Comparison of ENCODE assay signal across 23 cellular contexts in genomic region chr2:36706021-36706328, GRCh38. TPM values are rescaled to one million over a fixed set of nuclear protein-coding genes. Genes with fewer than 3 reads are reported as not detected.
DNase-seq lines count a peak whose midpoint lies in the region; ATAC-seq and TF ChIP-seq lines count a peak whose summit lies in the region.
"Had no signal": no experiment of that assay in that cellular context is flagged by ENCODE, and none has a peak within 500 bp of the region (broad histone marks: within the 10 kb centered on the region; RNA-seq: fewer than 3 reads in every experiment).

No MANE protein-coding gene starts in this region.

- no peak overlapping the region for H3K4me3 Mint-ChIP-seq in activated T-cell treated with anti-CD3 and anti-CD28 coated beads, Interleukin-2, amount 50 U/mL, for 4 hours
- H3K4me3 Mint-ChIP-seq in effector memory CD8-positive, alpha-beta T cell = no peak overlapping the region
- H3K4me3 Mint-ChIP-seq: activated CD4-positive, alpha-beta T cell treated with anti-CD3 and anti-CD28 coated beads for 36 hours; type B pancreatic cell had no signal

- CTCF ChIA-PET in Panc1 (lab: Charles Lee) = interaction anchor here (0.6 kb wide), 1 partner anchor 9 kb away, joined by 3 read pairs; no protein-coding TSS in a partner anchor

- H3K27me3 Mint-ChIP-seq in activated T-cell treated with anti-CD3 and anti-CD28 coated beads, Interleukin-2, amount 50 U/mL, for 4 hours (ENCODE audit: low read depth) = peaks cover 13% of the 10 kb centered on the region
- peaks cover 45 to 65% of the 10 kb centered on the region in 2 donors for H3K27me3 Mint-ChIP-seq in effector memory CD8-positive, alpha-beta T cell

- H3K36me3 ChIP-seq in GM23248 (ENCODE audit: low read depth) = no peaks in the 10 kb centered on the region
- H3K36me3 ChIP-seq in Panc1 (ENCODE audit: control insufficient read depth, insufficient read depth, low read length) = no peaks in the 10 kb centered on the region
- H3K36me3 ChIP-seq in right atrium auricular region = no peaks in the 10 kb centered on the region
- no peaks in the 10 kb centered on the region for H3K36me3 ChIP-seq in skeletal muscle satellite cell (ENCODE audit: insufficient read depth, low read length)
- H3K36me3 ChIP-seq: HAP-1 had no signal

- H3K9me2 ChIP-seq in GM23248 (ENCODE audit: insufficient read depth) = no peaks in the 10 kb centered on the region

- no peak overlapping the region for H3K27ac Mint-ChIP-seq in effector memory CD8-positive, alpha-beta T cell
- H3K27ac Mint-ChIP-seq: activated CD4-positive, alpha-beta T cell treated with anti-CD3 and anti-CD28 coated beads for 36 hours; type B pancreatic cell had no signal

- peaks cover 35% of the 10 kb centered on the region for H3F3A ChIP-seq in GM23248 (ENCODE audit: insufficient read depth)

- H3K9ac ChIP-seq in GM23248 (0 out of 2 replicates have a peak overlapping the region, but pooled peaks have one; percentile 21), skeletal muscle satellite cell (ENCODE audit: low read depth, low read length) (no peak overlapping the region)

- no peak overlapping the region for H3K4me3 ChIP-seq in GM23248
- H3K4me3 ChIP-seq in Panc1 (ENCODE audit: low read depth in 2 of 2, low read length in 2 of 2) = no peak overlapping the region
- H3K4me3 ChIP-seq in right atrium auricular region = no peak overlapping the region
- no peak overlapping the region for H3K4me3 ChIP-seq in skeletal muscle satellite cell (ENCODE audit: low read length)
- H3K4me3 ChIP-seq: HAP-1 had no signal

- H3K79me2 ChIP-seq in GM23248 (ENCODE audit: insufficient read depth) = no peaks in the 10 kb centered on the region

- H3K9me3 Mint-ChIP-seq in activated T-cell treated with anti-CD3 and anti-CD28 coated beads, Interleukin-2, amount 50 U/mL, for 4 hours = peaks cover 1% of the 10 kb centered on the region
- peaks cover 3 to 4% of the 10 kb centered on the region in 2 donors for H3K9me3 Mint-ChIP-seq in effector memory CD8-positive, alpha-beta T cell

- intact Hi-C loops in Panc1 (cut with micrococcal nuclease; ENCODE audit: unreplicated experiment) = no loop called here

- no peaks in the 10 kb centered on the region for H3K36me3 Mint-ChIP-seq in activated T-cell treated with anti-CD3 and anti-CD28 coated beads, Interleukin-2, amount 50 U/mL, for 4 hours (ENCODE audit: insufficient read depth)
- no peaks in the 10 kb centered on the region for H3K36me3 Mint-ChIP-seq in effector memory CD8-positive, alpha-beta T cell (ENCODE audit: insufficient read depth)

- peak overlapping the region; percentile 86 for H2AFZ ChIP-seq in GM23248

- peaks cover 32% of the 10 kb centered on the region for H3K4me1 ChIP-seq in GM23248 (ENCODE audit: insufficient read depth)
- peaks cover 16% of the 10 kb centered on the region for H3K4me1 ChIP-seq in Panc1 (ENCODE audit: control insufficient read depth, insufficient read depth, low read length)
- peaks cover 0 to 17% of the 10 kb centered on the region in 2 donors for H3K4me1 ChIP-seq in right atrium auricular region
- peaks cover 35% of the 10 kb centered on the region for H3K4me1 ChIP-seq in skeletal muscle satellite cell (ENCODE audit: control insufficient read depth, insufficient read depth, low read length)

- BruUV-seq in Panc1 (replicated peaks; lab: Mats Ljungman, UMichigan) = no TSS peak

- in situ Hi-C loops in GM23248 (cut with MboI) = no loop called here
- in situ Hi-C loops in Panc1 (cut with HindIII; ENCODE audit: low pct_unique_long_range_greater_than_20kb, low sequenced_read_pairs) = no loop called here

- POLR2A ChIA-PET in Panc1 (lab: Charles Lee) = interaction anchor here (1.0 kb wide), 1 partner anchor 296 kb away, joined by 3 read pairs; no protein-coding TSS in a partner anchor

- no peaks in the 10 kb centered on the region for H3K27me3 ChIP-seq in GM23248 (replicated peaks; ENCODE audit: insufficient read depth)
- H3K27me3 ChIP-seq in Panc1 (ENCODE audit: control insufficient read depth, insufficient read depth, low read length) = no peaks in the 10 kb centered on the region
- no peaks in the 10 kb centered on the region for H3K27me3 ChIP-seq in right atrium auricular region
- H3K27me3 ChIP-seq in skeletal muscle satellite cell (ENCODE audit: control insufficient read depth, insufficient read depth, low read length) = no peaks in the 10 kb centered on the region

- WGBS in GM23248 (ENCODE audit: low coverage in 1 of 2, low lambda C conversion rate in 2 of 2, missing lambda C conversion rate in 2 of 2), 2 experiments = 47 to 51% methylated on average over 2 of the region's 2 CpGs

- no peaks in the 10 kb centered on the region for H3K4me1 Mint-ChIP-seq in activated T-cell treated with anti-CD3 and anti-CD28 coated beads, Interleukin-2, amount 50 U/mL, for 4 hours (ENCODE audit: low read depth)
- no peaks in the 10 kb centered on the region for H3K4me1 Mint-ChIP-seq in effector memory CD8-positive, alpha-beta T cell (ENCODE audit: low read depth in 2 of 2)
- H3K4me1 Mint-ChIP-seq: activated CD4-positive, alpha-beta T cell treated with anti-CD3 and anti-CD28 coated beads for 36 hours had no signal

- H3K9me3 ChIP-seq in GM23248 (ENCODE audit: low read depth) (no peaks in the 10 kb centered on the region), Panc1 (ENCODE audit: control insufficient read depth, insufficient read depth, low read depth, low read length) (peaks cover 7% of the 10 kb centered on the region; the same call in 1 of the 2 replicates), right atrium auricular region (peaks cover 0 to 5% of the 10 kb centered on the region in 2 donors), skeletal muscle satellite cell (replicated peaks; ENCODE audit: low read length) (no peaks in the 10 kb centered on the region)

- H4K20me1 ChIP-seq in GM23248 (ENCODE audit: insufficient read depth) = no peaks in the 10 kb centered on the region

- ATAC-seq in Panc1 (no peak), GM18519 (IDR thresholded peaks at IDR 0.05; ENCODE audit: low FRiP score, unreplicated experiment) (no peak)
- ATAC-seq in activated T-cell treated with anti-CD3 and anti-CD28 coated beads, Interleukin-2, amount 50 U/mL, for 4 hours = no peak
- no peak for ATAC-seq in effector memory CD8-positive, alpha-beta T cell (replicated peaks)
- ATAC-seq: activated CD4-positive, alpha-beta T cell treated with anti-CD3 and anti-CD28 coated beads for 36 hours; esophagus mucosa had no signal

- peak overlapping the region; percentile 84 for H3K4me2 ChIP-seq in GM23248 (ENCODE audit: unreplicated experiment)
- H3K4me2 ChIP-seq in skeletal muscle satellite cell (ENCODE audit: low read length) = peak overlapping the region; percentile 55

- H3K27ac ChIP-seq in GM23248 = peak overlapping the region; percentile 78; the same call in 1 of the 2 replicates
- H3K27ac ChIP-seq in Panc1 (ENCODE audit: low read length) = peak overlapping the region; percentile 41; the same call in 1 of the 2 replicates
- peak overlapping the region; percentile 46 to 48 for H3K27ac ChIP-seq in right atrium auricular region

- peak; percentile 20 for DNase-seq in GM23248
- no peak for DNase-seq in Panc1 (ENCODE audit: low read depth, low spot score)
- no peak for DNase-seq in right atrium auricular region (ENCODE audit: low spot score)
- DNase-seq in NCI-H2196 (lab: John Stamatoyannopoulos, UW; ENCODE audit: unreplicated experiment) = no peak
- DNase-seq in activated T-cell treated with anti-CD3 and anti-CD28 coated beads, Interleukin-2, amount 50 U/mL, for 4 hours = no peak
- no peak for DNase-seq in effector memory CD8-positive, alpha-beta T cell
- DNase-seq: activated CD4-positive, alpha-beta T cell treated with anti-CD3 and anti-CD28 coated beads for 36 hours; activated gamma-delta T cell treated with Interleukin-2 at 50 U/mL for 16 hours; Calu3; central memory CD4-positive, alpha-beta T cell; islet precursor cell; NCI-H1048; NCI-H2081; NCI-H510A treated with DMSO at 0.1 percent for 48 hours; stimulated activated CD4-positive, alpha-beta T cell treated with anti-CD3 and anti-CD28 coated beads, Interleukin-15, amount 100 ng/mL, for 24 hours; stimulated activated naive CD4-positive, alpha-beta T cell had no signal

- TF ChIP-seq CTCF in Panc1 (IDR thresholded peaks at IDR 0.05) = no peak
- no peak for TF ChIP-seq CTCF in right atrium auricular region (IDR thresholded peaks at IDR 0.05)

RNA-seq across cellular contexts. Expression of gene VIT, which starts 9.5 kb away (rescaled TPM):
- total RNA-seq in GM23248 (2014; rRNA removed; shearing (Covaris generic)) = 0.22 TPM in 1 of 2 replicates, not detected in the other
- polyA plus RNA-seq in GM23248 (2016; fragmentation: Nextera tagmentation; extraction: Ambion mirVana) = 0.31 TPM in 1 of 2 replicates, not detected in the other
- 0.77 TPM for total RNA-seq in Panc1 (2021; ENCODE audit: unreplicated experiment)
- 0.62 TPM for polyA plus RNA-seq in Panc1 (2012; ENCODE audit: insufficient read length)
- total RNA-seq in right atrium auricular region = 10 to 100 TPM; 12.3 to 16.9 TPM
- 3.5 and 8.5 TPM in 2 replicates for total RNA-seq in skeletal muscle satellite cell (2012; rRNA removed)
- not detected for total RNA-seq in activated T-cell treated with anti-CD3 and anti-CD28 coated beads, Interleukin-2, amount 50 U/mL, for 4 hours
- total RNA-seq: activated CD4-positive, alpha-beta T cell treated with anti-CD3 and anti-CD28 coated beads for 36 hours; Calu3; SK-MEL-5 had no signal
- polyA plus RNA-seq: neural cell had no signal
